17 cellular contexts compared by ENCODE assay signal in genomic region chr6:109048670-109049415, GRCh38. TPM values are rescaled to one million over a fixed set of nuclear protein-coding genes. Genes with fewer than 3 reads are reported as not detected.
DNase-seq lines count a peak whose midpoint lies in the region; ATAC-seq and TF ChIP-seq lines count a peak whose summit lies in the region.
"Had no signal": no experiment of that assay in that cellular context is flagged by ENCODE, and none has a peak within 500 bp of the region (broad histone marks: within the 10 kb centered on the region; RNA-seq: fewer than 3 reads in every experiment).

No MANE protein-coding gene starts in this region.

- H3K27me3 Mint-ChIP-seq in T-helper 17 cell, result no peaks in the 10 kb centered on the region

- TF ChIP-seq CTCF in right atrium auricular region (IDR thresholded peaks at IDR 0.05) (no peak), mucosa of descending colon (IDR thresholded peaks at IDR 0.05) (no peak)

- H3K4me3 ChIP-seq in right atrium auricular region, result no peak overlapping the region
- no peak overlapping the region for H3K4me3 ChIP-seq in mucosa of descending colon
- H3K4me3 ChIP-seq: PC-9 had no signal

- H3K4me1 ChIP-seq in right atrium auricular region (peaks cover 0 to 24% of the 10 kb centered on the region in 2 donors), mucosa of descending colon (ENCODE audit: low read depth) (no peaks in the 10 kb centered on the region)

- intact Hi-C loops in cardiac septum (cut with DNase I), result no loop called here
- intact Hi-C loops in mucosa of descending colon (cut with DNase I, micrococcal nuclease), result no loop called here

- H3K36me3 ChIP-seq in right atrium auricular region, result no peaks in the 10 kb centered on the region
- H3K36me3 ChIP-seq in mucosa of descending colon (ENCODE audit: low read depth), result no peaks in the 10 kb centered on the region

- H3K4me1 Mint-ChIP-seq in T-helper 17 cell, result peaks cover 26% of the 10 kb centered on the region

- H3K4me3 Mint-ChIP-seq in T-helper 17 cell, result no peak overlapping the region
- H3K4me3 Mint-ChIP-seq: CD14-positive monocyte had no signal

- peak overlapping the region; percentile 60 to 68 for H3K27ac ChIP-seq in right atrium auricular region
- H3K27ac ChIP-seq: HL-60, PC-9 had no signal

- H3K27ac Mint-ChIP-seq in T-helper 17 cell, result peak overlapping the region; percentile 32

- ATAC-seq in T-helper 17 cell (no peak), mucosa of descending colon (peak; percentile 75), HG03521 (IDR thresholded peaks at IDR 0.05; ENCODE audit: unreplicated experiment) (no peak)
- ATAC-seq: HCT116 had no signal

- H3K27me3 ChIP-seq in right atrium auricular region, result no peaks in the 10 kb centered on the region

- DNase-seq in right atrium auricular region (ENCODE audit: low spot score) (no peak), cardiac septum (ENCODE audit: low spot score) (no peak), T-helper 17 cell (no peak), mucosa of descending colon (no peak), Kasumi-1 (lab: John Stamatoyannopoulos, UW) (no peak), hypothalamus (lab: John Stamatoyannopoulos, UW) (no peak), amniotic stem cell (lab: John Stamatoyannopoulos, UW) (no peak)
- DNase-seq: DND-41, GDM1, NCI-H1092 treated with DMSO at 0.1 percent for 48 hours, NCI-H187, NCI-H748 treated with DMSO at 0.1 percent for 48 hours, PC-9 had no signal

- peaks cover 3% of the 10 kb centered on the region for H3K36me3 Mint-ChIP-seq in T-helper 17 cell (ENCODE audit: low read depth)

- no peaks in the 10 kb centered on the region for H3K9me3 ChIP-seq in right atrium auricular region
- H3K9me3 ChIP-seq in T-helper 17 cell (ENCODE audit: control insufficient read depth, low read length, poor library complexity, severe bottlenecking), result no peaks in the 10 kb centered on the region
- H3K9me3 ChIP-seq in mucosa of descending colon, result no peaks in the 10 kb centered on the region

RNA-seq across cellular contexts. Expression of gene SESN1, which starts 45.8 kb away (rescaled TPM):
- total RNA-seq in right atrium auricular region (10 to 100 TPM; 35.1 to 55.7 TPM), cardiac septum (29.6 TPM), T-helper 17 cell (10 to 100 TPM; 69.6 to 97.3 TPM), mucosa of descending colon (10 to 100 TPM; 23.5 to 42.6 (median 32.8) TPM)

RNA-seq across cellular contexts. Expression of gene CEP57L1, which starts 46.5 kb away (rescaled TPM):
- 10 to 100 TPM in 1 of 2 donors, 1 to 10 TPM in 1; 6.9 to 15.6 TPM for total RNA-seq in right atrium auricular region
- total RNA-seq in cardiac septum, result 7.9 TPM
- total RNA-seq in T-helper 17 cell, result 1 to 10 TPM; 4.6 to 9.7 TPM
- 10 to 100 TPM; 12.0 to 15.9 (median 14.1) TPM for total RNA-seq in mucosa of descending colon
